Comparison of ENCODE assay signal across 8 cellular contexts in the genomic region with DNA sequence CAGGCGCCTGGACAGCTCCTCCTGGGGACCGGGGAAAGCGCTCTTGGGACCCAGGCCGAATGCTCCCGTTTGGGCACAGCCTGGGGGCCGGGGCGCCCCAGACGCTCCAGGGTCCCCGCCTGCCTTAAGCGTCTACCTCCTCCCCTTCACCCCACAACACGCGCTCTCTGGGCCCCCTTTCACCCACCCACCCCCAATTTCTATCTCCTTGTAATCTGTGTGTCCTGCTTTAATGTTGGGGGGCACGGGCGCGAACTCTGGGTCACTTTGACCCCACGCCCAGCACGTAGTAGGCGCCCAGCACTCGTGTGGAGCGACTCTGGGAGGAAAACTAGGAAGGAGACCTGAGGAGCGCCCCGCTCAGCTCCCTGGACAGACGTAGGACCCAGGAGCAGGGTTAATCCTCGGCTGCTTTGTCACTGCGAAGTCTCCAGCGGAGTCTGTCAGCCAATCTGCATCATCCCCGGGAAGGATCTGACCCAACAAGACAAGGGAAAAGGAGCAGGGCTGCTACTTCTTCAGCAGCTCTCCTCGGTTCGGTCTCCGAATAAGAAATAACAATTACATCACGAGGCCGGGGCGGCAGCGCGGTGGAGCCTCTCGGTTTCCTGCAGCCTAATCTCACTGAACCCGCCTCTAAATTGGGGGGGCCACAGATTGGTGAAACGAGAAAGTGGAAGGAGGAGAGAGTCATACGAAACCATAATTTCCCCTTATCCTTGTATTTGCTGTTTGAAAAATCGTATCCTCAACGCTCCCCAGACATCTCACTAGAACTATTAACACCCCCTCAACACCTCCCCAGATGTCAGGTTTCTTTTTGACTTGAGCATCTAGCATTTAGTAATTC. TPM values are rescaled to one million over a fixed set of nuclear protein-coding genes. Genes with fewer than 3 reads are reported as not detected.
DNase-seq lines count a peak whose midpoint lies in the region; TF ChIP-seq lines count a peak whose summit lies in the region.

No MANE protein-coding gene starts in this region.

- no peaks in the 10 kb centered on the region for H3K36me3 ChIP-seq in CD8-positive, alpha-beta memory T cell (ENCODE audit: insufficient read depth, low read length)
- H3K36me3 ChIP-seq in OCI-LY1 (ENCODE audit: insufficient read depth, low read length) = no peaks in the 10 kb centered on the region

- H2AFZ ChIP-seq in OCI-LY1 (ENCODE audit: low read length) = no peak overlapping the region

- DNase-seq in CD8-positive, alpha-beta memory T cell = peak; percentile 59 to 85 (median 76)
- DNase-seq in HEK293T (ENCODE audit: extremely low spot score) = peak; percentile 50
- peak; percentile 48 for DNase-seq in activated T-cell treated with anti-CD3 and anti-CD28 coated beads for 48 hours (ENCODE audit: low read depth)
- DNase-seq in epithelial cell of prostate (ENCODE audit: low read depth, low spot score) = no peak
- peak; percentile 42 to 48 for DNase-seq in stimulated activated CD8-positive, alpha-beta memory T cell treated with anti-CD3 and anti-CD28 coated beads, Interleukin-15, amount 100 ng/mL, for 4 hours (ENCODE audit: low read depth in 2 of 2)
- no peak for DNase-seq in SHP77 (lab: John Stamatoyannopoulos, UW)

- H3K4me3 ChIP-seq in CD8-positive, alpha-beta memory T cell (ENCODE audit: low read length) = peak overlapping the region; percentile 96
- H3K4me3 ChIP-seq in OCI-LY1 (ENCODE audit: low read depth, low read length, poor library complexity, severe bottlenecking) = peak overlapping the region; percentile 42
- H3K4me3 ChIP-seq in mononuclear cell (ENCODE audit: low read length) = peak overlapping the region; percentile 73

- no peaks in the 10 kb centered on the region for H3K9me3 ChIP-seq in CD8-positive, alpha-beta memory T cell (ENCODE audit: low read length)
- H3K9me3 ChIP-seq in OCI-LY1 (ENCODE audit: low read length) (no peaks in the 10 kb centered on the region), mononuclear cell (ENCODE audit: low read depth, low read length) (no peaks in the 10 kb centered on the region)

- H3K4me1 ChIP-seq in CD8-positive, alpha-beta memory T cell (ENCODE audit: insufficient read depth, low read length) = peaks cover 21% of the 10 kb centered on the region
- H3K4me1 ChIP-seq in OCI-LY1 (ENCODE audit: insufficient read depth, low read length, severe bottlenecking) (peaks cover 6% of the 10 kb centered on the region), mononuclear cell (ENCODE audit: insufficient read depth, low read length) (peaks cover 33% of the 10 kb centered on the region)

- no peaks in the 10 kb centered on the region for H3K79me2 ChIP-seq in OCI-LY1 (ENCODE audit: insufficient read depth, low read length)

- no peaks in the 10 kb centered on the region for H4K20me1 ChIP-seq in OCI-LY1 (ENCODE audit: insufficient read depth, low read length)

- peaks cover 4 to 26% of the 10 kb centered on the region in 2 donors for H3K27me3 Mint-ChIP-seq in CD8-positive, alpha-beta memory T cell

- H3K27me3 ChIP-seq in CD8-positive, alpha-beta memory T cell (ENCODE audit: insufficient read depth, low read length, poor library complexity, severe bottlenecking) = no peaks in the 10 kb centered on the region
- H3K27me3 ChIP-seq in OCI-LY1 (ENCODE audit: insufficient read depth, low read length) (peaks cover 4% of the 10 kb centered on the region; the same call in 1 of the 2 replicates), mononuclear cell (ENCODE audit: insufficient read depth, low read length) (no peaks in the 10 kb centered on the region)

- H3K9me3 Mint-ChIP-seq in CD8-positive, alpha-beta memory T cell = no peaks in the 10 kb centered on the region

- peaks cover 0 to 12% (median 0%) of the 10 kb centered on the region in 3 donors for H3K36me3 Mint-ChIP-seq in CD8-positive, alpha-beta memory T cell

- no peak for TF ChIP-seq CTCF in OCI-LY1 (IDR thresholded peaks at IDR 0.05; ENCODE audit: low read length)

- H3K9ac ChIP-seq in OCI-LY1 (ENCODE audit: low read length) = no peak overlapping the region

- no peaks in the 10 kb centered on the region for H3F3A ChIP-seq in OCI-LY1 (ENCODE audit: insufficient read depth, low read length)

- no peaks in the 10 kb centered on the region for H3K9me2 ChIP-seq in OCI-LY1 (ENCODE audit: low read depth, low read length)

- peak overlapping the region; percentile 52; the same call in 1 of the 2 replicates for H3K4me2 ChIP-seq in OCI-LY1 (ENCODE audit: low read length)

- CTCF ChIA-PET in CD8-positive, alpha-beta memory T cell (lab: Charles Lee) = interaction anchor here (0.8 to 1.1 kb wide), 3 partner anchors 15 to 526 kb away, joined by 3 to 4 read pairs (median 3); no protein-coding TSS in a partner anchor
- CTCF ChIA-PET in HEK293T (lab: Yijun Ruan, JAX) = interaction anchor here (0.8 to 1.0 kb wide), 2 partner anchors 155 to 202 kb away, joined by 3 read pairs; no protein-coding TSS in a partner anchor

- peak overlapping the region; percentile 94 to 99 (median 98) for H3K4me3 Mint-ChIP-seq in CD8-positive, alpha-beta memory T cell

- H3K27ac Mint-ChIP-seq in CD8-positive, alpha-beta memory T cell = peak overlapping the region; percentile 95 to 98 (median 98)

- POLR2A ChIA-PET in CD8-positive, alpha-beta memory T cell (lab: Charles Lee) = interaction anchor here (0.6 to 1.3 kb wide), 5 partner anchors 14 to 682 kb away, joined by 3 to 9 read pairs (median 4); a partner anchor contains a TSS
- POLR2A ChIA-PET in HEK293T (lab: Yijun Ruan, JAX) = interaction anchor here (0.7 to 2.2 kb wide), 17 partner anchors 8 to 1128 kb away, joined by 3 to 10 read pairs (median 3); no protein-coding TSS in a partner anchor

- peak overlapping the region; percentile 84 for H3K27ac ChIP-seq in CD8-positive, alpha-beta memory T cell (ENCODE audit: low read depth, low read length)
- H3K27ac ChIP-seq in OCI-LY1 (ENCODE audit: low read depth, low read length, poor library complexity, severe bottlenecking) (no peak overlapping the region), epithelial cell of prostate (peak overlapping the region; percentile 92)

- peaks cover 41 to 47% (median 46%) of the 10 kb centered on the region in 3 donors for H3K4me1 Mint-ChIP-seq in CD8-positive, alpha-beta memory T cell

TF ChIP-seq in HEK293T, 16 proteins besides CTCF, POLR2A, EP300 and RAD21:
- TF ChIP-seq CTBP1 (IDR thresholded peaks at IDR 0.05; ENCODE audit: borderline replicate concordance) = no peak
- TF ChIP-seq L3MBTL2 (conservative IDR thresholded peaks at IDR 0.05) = peak; percentile 41; the same call in 1 of the 2 replicates

RNA-seq across cellular contexts. Expression of a gene that starts 0.8 kb away (rescaled TPM):
- total RNA-seq in CD8-positive, alpha-beta memory T cell = 10 to 100 TPM; 14.6 to 15.7 TPM
- polyA plus RNA-seq in CD8-positive, alpha-beta memory T cell = 37.6 TPM
- 151 TPM for total RNA-seq in mononuclear cell

Comparison
In these comparisons a context has a peak if more than half of its experiments do, and no peak if none do; other contexts are left out.
1. DNase-seq: peak in CD8-positive, alpha-beta memory T cell (5 of 5), HEK293T (single experiment), activated T-cell treated with anti-CD3 and anti-CD28 coated beads for 48 hours (single experiment) and stimulated activated CD8-positive, alpha-beta memory T cell treated with anti-CD3 and anti-CD28 coated beads, Interleukin-15, amount 100 ng/mL, for 4 hours (2 of 2); none in epithelial cell of prostate (single experiment) and SHP77 (0 of 2).
2. H3K4me3 ChIP-seq: peak in every context shown above with its lines; median percentile 96 in CD8-positive, alpha-beta memory T cell; 73 in mononuclear cell; 42 in OCI-LY1.